ENCODE assay signal across 8 cellular contexts in genomic region chr7:142487565-142487964, GRCh38.
DNase-seq lines count a peak whose midpoint lies in the region; ATAC-seq, FAIRE-seq and TF ChIP-seq lines count a peak whose summit lies in the region.
"Not testable (repeated sequence)": the region's sequence is repeated elsewhere in the genome, so short reads cannot be mapped to it uniquely, and the experiment has no call there.

No MANE protein-coding gene starts in this region.

- not testable (repeated sequence) for H2BK5ac ChIP-seq in IMR-90 (ENCODE audit: low read depth, low read length, poor library complexity, severe bottlenecking)

- not testable (repeated sequence) for H3K4me3 Mint-ChIP-seq in activated T-helper 17 cell treated with anti-CD3 and anti-CD28 coated beads, Interleukin-2, amount 50 U/mL, for 72 hours; stimulated activated naive B cell treated with anti-CD40 and anti-IgM and Interleukin-4, amounts not matched to agents 10 μg/mL and 1 μg/mL and 100 μg/mL, for 72 hours

- not testable (repeated sequence) for TF ChIP-seq RAD21 in IMR-90 (IDR thresholded peaks at IDR 0.05; ENCODE audit: low read length)

- H3K14ac ChIP-seq in IMR-90 (replicated peaks; ENCODE audit: low read depth, low read length), result not testable (repeated sequence)

- not testable (repeated sequence) for H4K20me1 ChIP-seq in IMR-90 (ENCODE audit: insufficient read depth, low read length); OCI-LY3 (ENCODE audit: insufficient read depth, low read length)

- not testable (repeated sequence) for H3K23ac ChIP-seq in IMR-90 (ENCODE audit: low read depth, low read length)

- not testable (repeated sequence) for TF ChIP-seq CTCF in IMR-90 (conservative IDR thresholded peaks at IDR 0.05; ENCODE audit: low read depth, low read length); OCI-LY3 (IDR thresholded peaks at IDR 0.05; ENCODE audit: low read depth, low read length)

- H3K9ac ChIP-seq in IMR-90 (ENCODE audit: low read depth, low read length); OCI-LY3 (ENCODE audit: low read length): not testable (repeated sequence)

- H3K4me3 ChIP-seq in IMR-90 (ENCODE audit: insufficient read depth, low read depth, low read length); OCI-LY3 (ENCODE audit: low read length): not testable (repeated sequence)

- not testable (repeated sequence) for H3K4me1 Mint-ChIP-seq in activated T-helper 17 cell treated with anti-CD3 and anti-CD28 coated beads, Interleukin-2, amount 50 U/mL, for 72 hours
- H3K4me1 Mint-ChIP-seq in stimulated activated naive B cell treated with anti-CD40 and anti-IgM and Interleukin-4, amounts not matched to agents 10 μg/mL and 1 μg/mL and 100 μg/mL, for 72 hours, result peaks cover 18 to 33% of the 10 kb centered on the region in 2 donors

- POLR2A ChIA-PET in IMR-90 (lab: Charles Lee; ENCODE audit: unreplicated experiment), result not testable (repeated sequence)

- not testable (repeated sequence) for H3K9me3 Mint-ChIP-seq in activated T-helper 17 cell treated with anti-CD3 and anti-CD28 coated beads, Interleukin-2, amount 50 U/mL, for 72 hours; stimulated activated naive B cell treated with anti-CD40 and anti-IgM and Interleukin-4, amounts not matched to agents 10 μg/mL and 1 μg/mL and 100 μg/mL, for 72 hours

- not testable (repeated sequence) for FAIRE-seq in GM12891 (lab: Jason Lieb, UNC)

- H3K36me3 ChIP-seq in IMR-90 (ENCODE audit: control insufficient read depth, insufficient read depth, low read length); OCI-LY3 (replicated peaks; ENCODE audit: low read depth, low read length): not testable (repeated sequence)

- in situ Hi-C loops in IMR-90 (cut with MboI; ENCODE audit: low sequenced_read_pairs), result not testable (repeated sequence)

- not testable (repeated sequence) for H3K9me3 ChIP-seq in IMR-90 (ENCODE audit: control insufficient read depth, insufficient read depth, low read length); OCI-LY3 (ENCODE audit: insufficient read depth, low read length)

- not testable (repeated sequence) for H2BK20ac ChIP-seq in IMR-90 (ENCODE audit: low read depth, low read length)

- not testable (repeated sequence) for H3K79me1 ChIP-seq in IMR-90 (ENCODE audit: low read depth in 1 of 2, low read length in 2 of 2)

- not testable (repeated sequence) for H3K4me2 ChIP-seq in IMR-90 (ENCODE audit: low read depth, low read length)
- H3K4me2 ChIP-seq in OCI-LY3 (ENCODE audit: low read length), result peak overlapping the region; percentile 28

- H4K5ac ChIP-seq in IMR-90 (ENCODE audit: low read depth, low read length), result not testable (repeated sequence)

- not testable (repeated sequence) for H3K4ac ChIP-seq in IMR-90 (ENCODE audit: low read depth, low read length)

- H2BK15ac ChIP-seq in IMR-90 (ENCODE audit: low read depth, low read length), result not testable (repeated sequence)

- not testable (repeated sequence) for TF ChIP-seq POLR2A in GM12891 (IDR thresholded peaks at IDR 0.05; ENCODE audit: low read depth, low read length); IMR-90 (IDR thresholded peaks at IDR 0.05; ENCODE audit: low read depth, low read length)

- H2BK120ac ChIP-seq in IMR-90 (ENCODE audit: low read depth, low read length), result peak overlapping the region; percentile 1; the same call in 1 of the 2 replicates

- H2AK5ac ChIP-seq in IMR-90 (ENCODE audit: low read depth, low read length), result not testable (repeated sequence)

- H3K4me1 ChIP-seq in IMR-90 (ENCODE audit: control insufficient read depth, insufficient read depth, low read length), result not testable (repeated sequence)
- peaks cover 21% of the 10 kb centered on the region for H3K4me1 ChIP-seq in OCI-LY3 (ENCODE audit: low read length)

- H3K36me3 Mint-ChIP-seq in activated T-helper 17 cell treated with anti-CD3 and anti-CD28 coated beads, Interleukin-2, amount 50 U/mL, for 72 hours (ENCODE audit: low read depth); stimulated activated naive B cell treated with anti-CD40 and anti-IgM and Interleukin-4, amounts not matched to agents 10 μg/mL and 1 μg/mL and 100 μg/mL, for 72 hours: not testable (repeated sequence)

- H2AFZ ChIP-seq in IMR-90 (replicated peaks; ENCODE audit: low read length, poor library complexity); OCI-LY3 (ENCODE audit: low read depth, low read length): not testable (repeated sequence)

- CTCF ChIA-PET in IMR-90 (lab: Yijun Ruan, JAX), result not testable (repeated sequence)

- not testable (repeated sequence) for H2AK9ac ChIP-seq in IMR-90 (replicated peaks; ENCODE audit: low read depth, low read length, poor library complexity)

- ATAC-seq in GM18909 (IDR thresholded peaks at IDR 0.05; ENCODE audit: poor library complexity, unreplicated experiment) (peak; percentile 41), GM21529 (IDR thresholded peaks at IDR 0.05; ENCODE audit: unreplicated experiment) (peak; percentile 57), HG02870 (IDR thresholded peaks at IDR 0.05; ENCODE audit: unreplicated experiment) (peak; percentile 50)
- not testable (repeated sequence) for ATAC-seq in IMR-90 (ENCODE audit: low read depth); activated T-helper 17 cell treated with anti-CD3 and anti-CD28 coated beads, Interleukin-2, amount 50 U/mL, for 72 hours (replicated peaks)
- ATAC-seq in stimulated activated naive B cell treated with anti-CD40 and anti-IgM and Interleukin-4, amounts not matched to agents 10 μg/mL and 1 μg/mL and 100 μg/mL, for 72 hours (replicated peaks), result peak; percentile 56 to 63

- WGBS in IMR-90 (ENCODE audit: extremely low coverage in 2 of 2, insufficient read length in 1 of 2), 2 experiments, result 40% methylated on average over 1 of the region's 4 CpGs; no CpG with 5 or more reads in 1 of the 2 experiments

- H3K18ac ChIP-seq in IMR-90 (ENCODE audit: low read depth, low read length), result not testable (repeated sequence)

- dilution Hi-C loops in IMR-90 (cut with HindIII; ENCODE audit: low sequenced_read_pairs, unreplicated experiment), result not testable (repeated sequence)

- not testable (repeated sequence) for H3K27ac ChIP-seq in IMR-90 (ENCODE audit: insufficient read depth, low read length); OCI-LY3 (ENCODE audit: low read length)

- not testable (repeated sequence) for H3K56ac ChIP-seq in IMR-90 (ENCODE audit: extremely low read depth, insufficient read depth, low read length)

- not testable (repeated sequence) for H3K27me3 ChIP-seq in IMR-90 (ENCODE audit: control insufficient read depth, insufficient read depth, low read length)
- peaks cover 25% of the 10 kb centered on the region for H3K27me3 ChIP-seq in OCI-LY3 (ENCODE audit: low read depth, low read length)

- not testable (repeated sequence) for H3K27me3 Mint-ChIP-seq in activated T-helper 17 cell treated with anti-CD3 and anti-CD28 coated beads, Interleukin-2, amount 50 U/mL, for 72 hours
- peaks cover 20 to 42% of the 10 kb centered on the region in 2 donors for H3K27me3 Mint-ChIP-seq in stimulated activated naive B cell treated with anti-CD40 and anti-IgM and Interleukin-4, amounts not matched to agents 10 μg/mL and 1 μg/mL and 100 μg/mL, for 72 hours

- DNase-seq in GM12891 (ENCODE audit: insufficient read length, low spot score); IMR-90; stimulated activated naive B cell treated with anti-CD40 and anti-IgM and Interleukin-4, amounts not matched to agents 10 μg/mL and 1 μg/mL and 100 μg/mL, for 72 hours: not testable (repeated sequence)

- peak overlapping the region; percentile 67 for H3K27ac Mint-ChIP-seq in activated T-helper 17 cell treated with anti-CD3 and anti-CD28 coated beads, Interleukin-2, amount 50 U/mL, for 72 hours
- not testable (repeated sequence) for H3K27ac Mint-ChIP-seq in stimulated activated naive B cell treated with anti-CD40 and anti-IgM and Interleukin-4, amounts not matched to agents 10 μg/mL and 1 μg/mL and 100 μg/mL, for 72 hours

- BruUV-seq in IMR-90 (replicated peaks; lab: Mats Ljungman, UMichigan), result not testable (repeated sequence)

- not testable (repeated sequence) for H3K9me1 ChIP-seq in IMR-90 (ENCODE audit: insufficient read depth, low read length)

- not testable (repeated sequence) for H3K79me2 ChIP-seq in OCI-LY3 (ENCODE audit: low read length)

- H4K91ac ChIP-seq in IMR-90 (ENCODE audit: insufficient read depth, low read depth, low read length), result not testable (repeated sequence)

- intact Hi-C loops in IMR-90 (cut with micrococcal nuclease), result not testable (repeated sequence)

- not testable (repeated sequence) for H4K8ac ChIP-seq in IMR-90 (ENCODE audit: low read depth in 2 of 2, low read length in 2 of 2)

TF ChIP-seq in GM12891, 5 proteins besides CTCF, POLR2A, EP300 and RAD21:
- TF ChIP-seq SPI1 (IDR thresholded peaks at IDR 0.05; ENCODE audit: low read depth, low read length), result peak; percentile 73
